34 cellular contexts compared by ENCODE assay signal in the genomic region with DNA sequence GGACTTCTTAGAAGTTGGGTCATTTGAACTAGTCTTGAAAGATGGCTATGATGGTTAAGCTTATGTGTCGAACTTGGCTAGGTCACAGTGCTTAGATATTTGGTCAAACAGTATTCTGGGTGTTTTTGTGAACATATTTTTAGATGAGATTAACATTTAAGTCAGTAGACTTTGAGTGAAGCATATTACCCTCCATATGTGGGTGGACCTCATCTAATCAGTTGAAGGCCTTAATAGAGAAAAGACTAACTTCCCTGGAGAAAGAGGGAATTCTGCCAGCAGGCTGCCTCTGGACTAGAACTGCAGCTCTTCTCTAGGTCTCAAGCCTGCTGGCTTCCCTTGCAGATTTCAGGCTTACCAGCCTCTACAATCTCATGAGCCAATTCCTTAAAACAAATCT.
"Had no signal": no experiment of that assay in that cellular context is flagged by ENCODE, and none has a peak within 500 bp of the region (broad histone marks: within the 10 kb centered on the region; RNA-seq: fewer than 3 reads in every experiment).

No MANE protein-coding gene starts in this region.

- H3K36me3 ChIP-seq: MG63 had no signal

- H3K9me3 ChIP-seq: MG63 had no signal

- H3K27me3 ChIP-seq: MG63 had no signal

- H3K4me3 ChIP-seq: MG63 had no signal

- DNase-seq: Karpas-422, Kasumi-1, MG63, MM.1S, MV-4-11, NCI-H1048, NCI-H1092, NCI-H1092 treated with DMSO at 0.1 percent for 48 hours, NCI-H1105, NCI-H1105 treated with DMSO at 0.1 percent for 48 hours, NCI-H1417, NCI-H1417 treated with DMSO at 0.1 percent for 48 hours, NCI-H1436, NCI-H1436 treated with DMSO at 0.1 percent for 48 hours, NCI-H146, NCI-H1694, NCI-H1694 treated with DMSO at 0.1 percent for 48 hours, NCI-H187, NCI-H187 treated with DMSO at 0.1 percent for 48 hours, NCI-H1930, NCI-H2029, NCI-H2029 treated with DMSO at 0.1 percent for 48 hours, NCI-H2081, NCI-H2081 treated with DMSO at 0.1 percent for 48 hours, NCI-H2107, NCI-H2171, NCI-H2171 treated with DMSO at 0.1 percent for 48 hours, NCI-H2227 treated with DMSO at 0.1 percent for 48 hours, NCI-H226, NCI-H345, NCI-H446, NCI-H446 treated with DMSO at 0.1 percent for 48 hours, NCI-H510A, NCI-H510A treated with DMSO at 0.1 percent for 48 hours had no signal
